In the genomic region with DNA sequence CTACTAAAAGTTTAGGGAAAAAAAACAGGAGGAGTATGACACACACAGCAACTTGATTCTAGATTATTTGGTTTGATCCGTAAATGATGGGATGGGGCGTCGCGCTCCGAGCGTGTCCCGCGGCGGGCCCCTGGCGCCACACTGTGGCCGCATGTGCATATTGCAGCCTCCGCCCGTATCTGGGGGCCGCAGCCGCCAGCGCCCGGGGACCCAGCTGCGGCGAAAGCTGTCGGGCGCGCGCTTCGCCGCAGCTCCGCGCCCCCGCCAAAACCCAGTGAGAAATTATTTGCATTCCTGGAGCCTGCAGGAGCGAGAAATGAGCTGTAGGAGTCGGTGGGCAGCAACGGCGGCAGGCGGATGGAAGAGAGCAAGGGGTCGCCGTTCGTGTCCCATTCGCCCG, we compare ENCODE assay signal across 8 cellular contexts.
DNase-seq lines count a peak whose midpoint lies in the region; ATAC-seq and TF ChIP-seq lines count a peak whose summit lies in the region.
"Not testable (repeated sequence)": the region's sequence is repeated elsewhere in the genome, so short reads cannot be mapped to it uniquely, and the experiment has no call there.

No MANE protein-coding gene starts in this region.

- not testable (repeated sequence) for H3K9me3 ChIP-seq in BLaER1 treated with 17β-estradiol and CSF1 and Interleukin-3, amounts not matched to agents 10 nM and 100 nM (replicated peaks in 1 of 11); OCI-LY3 (ENCODE audit: insufficient read depth, low read length); mesodermal cell (ENCODE audit: control insufficient read depth, low read length)

- DNase-seq in activated T-cell treated with anti-CD3 and anti-CD28 coated beads for 4 hours: peak; percentile 23
- DNase-seq in coronary artery (ENCODE audit: low spot score): not testable (repeated sequence)
- peak; percentile 49 for DNase-seq in stimulated activated CD4-positive, alpha-beta T cell treated with anti-CD3 and anti-CD28 coated beads, Interleukin-4, amount 100 ng/mL, for 1 hour

- peak overlapping the region in 9 of 10 experiments; percentile 21 to 53 (median 38); a peak in 9 of 20 replicates for H3K4me3 ChIP-seq in BLaER1 treated with 17β-estradiol and CSF1 and Interleukin-3, amounts not matched to agents 10 nM and 100 nM
- peak overlapping the region; percentile 51; the same call in 1 of the 2 replicates for H3K4me3 ChIP-seq in OCI-LY3 (ENCODE audit: low read length)
- H3K4me3 ChIP-seq in coronary artery: peak overlapping the region; percentile 63
- H3K4me3 ChIP-seq in mesodermal cell (ENCODE audit: extremely low read depth, insufficient read depth, low read length, poor library complexity, severe bottlenecking): peak overlapping the region; percentile 21

- H3K9ac ChIP-seq in BLaER1 treated with 17β-estradiol and CSF1 and Interleukin-3, amounts not matched to agents 10 nM and 100 nM; OCI-LY3 (ENCODE audit: low read length): not testable (repeated sequence)

- peaks cover 0 to 23% (median 2%) of the 10 kb centered on the region in 10 experiments; a peak in 9 of 20 replicates for H3K4me1 ChIP-seq in BLaER1 treated with 17β-estradiol and CSF1 and Interleukin-3, amounts not matched to agents 10 nM and 100 nM
- not testable (repeated sequence) for H3K4me1 ChIP-seq in OCI-LY3 (ENCODE audit: low read length); mesodermal cell (ENCODE audit: control insufficient read depth, insufficient read depth, low read length, poor library complexity, severe bottlenecking)

- not testable (repeated sequence) for H3K79me2 ChIP-seq in OCI-LY3 (ENCODE audit: low read length)

- ATAC-seq in GM19463 (IDR thresholded peaks at IDR 0.05; ENCODE audit: unreplicated experiment) (peak; percentile 86), HG02970 (IDR thresholded peaks at IDR 0.05; ENCODE audit: low FRiP score, unreplicated experiment) (peak; percentile 80)

- not testable (repeated sequence) for H3K4me2 ChIP-seq in BLaER1 treated with 17β-estradiol and CSF1 and Interleukin-3, amounts not matched to agents 10 nM and 100 nM; OCI-LY3 (ENCODE audit: low read length)

- not testable (repeated sequence) for H3K36me3 ChIP-seq in BLaER1 treated with 17β-estradiol and CSF1 and Interleukin-3, amounts not matched to agents 10 nM and 100 nM; OCI-LY3 (replicated peaks; ENCODE audit: low read depth, low read length); mesodermal cell (ENCODE audit: control insufficient read depth, insufficient read depth, low read length)

- 2 to 10% methylated on average over 2 to 13 of the region's 38 CpGs for WGBS in mesodermal cell (ENCODE audit: insufficient coverage in 2 of 2), 2 experiments

- H3K27me3 ChIP-seq in BLaER1 treated with 17β-estradiol and CSF1 and Interleukin-3, amounts not matched to agents 10 nM and 100 nM; OCI-LY3 (ENCODE audit: low read depth, low read length): not testable (repeated sequence)

- H3K27ac ChIP-seq in BLaER1 treated with 17β-estradiol and CSF1 and Interleukin-3, amounts not matched to agents 10 nM and 100 nM; OCI-LY3 (ENCODE audit: low read length); mesodermal cell (ENCODE audit: low read depth, low read length, severe bottlenecking): not testable (repeated sequence)
- peak overlapping the region in 1 of 2 donors; percentile 71 for H3K27ac ChIP-seq in coronary artery

- not testable (repeated sequence) for H4K20me1 ChIP-seq in BLaER1 treated with 17β-estradiol and CSF1 and Interleukin-3, amounts not matched to agents 10 nM and 100 nM; OCI-LY3 (ENCODE audit: insufficient read depth, low read length)

- not testable (repeated sequence) for H2AFZ ChIP-seq in OCI-LY3 (ENCODE audit: low read depth, low read length)

- TF ChIP-seq CTCF in OCI-LY3 (IDR thresholded peaks at IDR 0.05; ENCODE audit: low read depth, low read length): peak; percentile 19; the same call in 1 of the 2 replicates
- TF ChIP-seq CTCF in coronary artery (IDR thresholded peaks at IDR 0.05): not testable (repeated sequence)
